Comparison of ENCODE assay signal across 15 cellular contexts in genomic region chr6:140538926-140539325, GRCh38.
A peak's percentile ranks its signal among the peaks of the same experiment; 100 is the strongest.
DNase-seq lines count a peak whose midpoint lies in the region; ATAC-seq, FAIRE-seq and TF ChIP-seq lines count a peak whose summit lies in the region.
"Had no signal": no experiment of that assay in that cellular context is flagged by ENCODE, and none has a peak within 500 bp of the region (broad histone marks: within the 10 kb centered on the region; RNA-seq: fewer than 3 reads in every experiment).

No MANE protein-coding gene starts in this region.

- TF ChIP-seq EP300 in A549 (IDR thresholded peaks at IDR 0.05) = no peak
- no peak for TF ChIP-seq EP300 in GM12878 (IDR thresholded peaks at IDR 0.05; ENCODE audit: borderline replicate concordance in 1 of 2, control insufficient read depth in 1 of 2, low read depth in 2 of 2, low read length in 2 of 2)

- H3K27ac ChIP-seq in A549 (peak overlapping the region; percentile 73 to 85), GM12878 (ENCODE audit: control insufficient read depth, insufficient read depth) (no peak overlapping the region), muscle layer of duodenum (ENCODE audit: low read length) (peak overlapping the region; percentile 73)

- H3K27me3 ChIP-seq in GM12878 (replicated peaks in 1 of 2; ENCODE audit: control insufficient read depth in 2 of 2, insufficient read depth in 2 of 2, low read length in 1 of 2) (no peaks in the 10 kb centered on the region), muscle layer of duodenum (ENCODE audit: low read depth, low read length) (no peaks in the 10 kb centered on the region)
- H3K27me3 ChIP-seq: body of pancreas had no signal

- no peak overlapping the region for H3K4me3 ChIP-seq in A549
- no peak overlapping the region for H3K4me3 ChIP-seq in GM12878
- no peak overlapping the region for H3K4me3 ChIP-seq in muscle layer of duodenum (ENCODE audit: low read depth in 1 of 2, low read length in 2 of 2)
- H3K4me3 ChIP-seq: body of pancreas, K562 had no signal

- no peak for TF ChIP-seq CTCF in A549 (IDR thresholded peaks at IDR 0.05)
- TF ChIP-seq CTCF in GM12878 (IDR thresholded peaks at IDR 0.05 in 2 of 3, conservative IDR thresholded peaks at IDR 0.05 in 1 of 3; ENCODE audit: control insufficient read depth in 2 of 3, extremely low read depth in 1 of 3, insufficient read depth in 1 of 3, low read depth in 3 of 3, low read length in 3 of 3) = no peak

- POLR2A ChIA-PET in A549 (lab: Yijun Ruan, JAX) (interaction anchor here (0.6 to 1.6 kb wide), 2 partner anchors 38 to 1165 kb away, joined by 4 to 5 read pairs; partner anchors contain the start of gene CITED2), GM12878 (lab: Charles Lee) (no interaction called here)

- H3K4me1 ChIP-seq in A549 (peaks cover 20% of the 10 kb centered on the region), GM12878 (ENCODE audit: control insufficient read depth, insufficient read depth, low read length) (no peaks in the 10 kb centered on the region), muscle layer of duodenum (ENCODE audit: control insufficient read depth in 1 of 2, insufficient read depth in 2 of 2, low read length in 2 of 2) (peaks cover 0 to 9% of the 10 kb centered on the region in 2 donors)
- H3K4me1 ChIP-seq: body of pancreas had no signal

- no peak overlapping the region for H2AFZ ChIP-seq in GM12878 (ENCODE audit: control insufficient read depth, low read depth, low read length)

- H3K4me2 ChIP-seq in A549 (peak overlapping the region; percentile 70), GM12878 (ENCODE audit: control insufficient read depth, insufficient read depth) (no peak overlapping the region)

- no peaks in the 10 kb centered on the region for H4K20me1 ChIP-seq in GM12878 (ENCODE audit: control insufficient read depth, insufficient read depth)

- H3K36me3 Mint-ChIP-seq in stimulated activated naive B cell treated with anti-CD40 and anti-IgM and Interleukin-4, amounts not matched to agents 10 μg/mL and 1 μg/mL and 100 μg/mL, for 72 hours = no peaks in the 10 kb centered on the region

- FAIRE-seq in A549 (lab: Jason Lieb, UNC) (no peak), GM12878 (lab: Jason Lieb, UNC) (peak; percentile 38)
- FAIRE-seq: K562 had no signal

- no peak overlapping the region for H3K4me3 Mint-ChIP-seq in stimulated activated naive B cell treated with anti-CD40 and anti-IgM and Interleukin-4, amounts not matched to agents 10 μg/mL and 1 μg/mL and 100 μg/mL, for 72 hours
- H3K4me3 Mint-ChIP-seq: stimulated activated naive CD8-positive, alpha-beta T cell treated with anti-CD3 and anti-CD28 coated beads, Interleukin-15, amount 100 ng/mL, for 72 hours had no signal

- H3K9me3 ChIP-seq in A549 = peaks cover 14% of the 10 kb centered on the region
- H3K9me3 ChIP-seq in GM12878 (replicated peaks; ENCODE audit: control insufficient read depth, insufficient read depth, low read length) = no peaks in the 10 kb centered on the region
- H3K9me3 ChIP-seq in muscle layer of duodenum (ENCODE audit: control insufficient read depth in 1 of 2, low read length in 2 of 2) = peaks cover 0 to 14% of the 10 kb centered on the region in 2 donors

- intact Hi-C loops in GM12878 (cut with micrococcal nuclease; ENCODE audit: unreplicated experiment) = no loop called here

- ATAC-seq in A549 (peak in 1 of 2 experiments; percentile 37; a peak in 1 of 6 replicates), GM12878 (no peak), HG02588 (IDR thresholded peaks at IDR 0.05; ENCODE audit: unreplicated experiment) (no peak)
- no peak for ATAC-seq in stimulated activated naive B cell treated with anti-CD40 and anti-IgM and Interleukin-4, amounts not matched to agents 10 μg/mL and 1 μg/mL and 100 μg/mL, for 72 hours (replicated peaks)
- ATAC-seq: body of pancreas; K562; stimulated activated naive CD8-positive, alpha-beta T cell treated with anti-CD3 and anti-CD28 coated beads, Interleukin-15, amount 100 ng/mL, for 72 hours had no signal

- H3K9me3 Mint-ChIP-seq in stimulated activated naive B cell treated with anti-CD40 and anti-IgM and Interleukin-4, amounts not matched to agents 10 μg/mL and 1 μg/mL and 100 μg/mL, for 72 hours = peaks cover 11 to 12% of the 10 kb centered on the region in 2 donors

- H3K4me1 Mint-ChIP-seq in stimulated activated naive B cell treated with anti-CD40 and anti-IgM and Interleukin-4, amounts not matched to agents 10 μg/mL and 1 μg/mL and 100 μg/mL, for 72 hours = no peaks in the 10 kb centered on the region
- H3K4me1 Mint-ChIP-seq: stimulated activated naive CD8-positive, alpha-beta T cell treated with anti-CD3 and anti-CD28 coated beads, Interleukin-15, amount 100 ng/mL, for 72 hours had no signal

- CTCF ChIA-PET in A549 (lab: Yijun Ruan, JAX) = no interaction called here
- CTCF ChIA-PET in GM12878 (lab: Yijun Ruan, JAX) = interaction anchor here (0.8 to 2.5 kb wide), 5 partner anchors 10 to 1169 kb away, joined by 3 to 13 read pairs (median 5); no protein-coding TSS in a partner anchor

- H3K36me3 ChIP-seq in GM12878 (ENCODE audit: control insufficient read depth in 2 of 2, insufficient read depth in 2 of 2, low read length in 1 of 2) (no peaks in the 10 kb centered on the region), muscle layer of duodenum (ENCODE audit: control insufficient read depth in 1 of 2, insufficient read depth in 2 of 2, low read length in 2 of 2) (peaks cover 0 to 4% of the 10 kb centered on the region in 2 donors)

- H3K27me3 Mint-ChIP-seq in stimulated activated naive B cell treated with anti-CD40 and anti-IgM and Interleukin-4, amounts not matched to agents 10 μg/mL and 1 μg/mL and 100 μg/mL, for 72 hours = no peaks in the 10 kb centered on the region

- SMC1A ChIA-PET in GM12878 (lab: Charles Lee; ENCODE audit: uncharacterized antibody, unreplicated experiment) = interaction anchor here (0.7 to 2.3 kb wide), 10 partner anchors 10 to 1164 kb away, joined by 3 to 10 read pairs (median 3); partner anchors contain the start of gene CITED2

- in situ Hi-C loops in GM12878 (cut with MboI) = no loop called here

- no peak for TF ChIP-seq RAD21 in A549 (conservative IDR thresholded peaks at IDR 0.05 in 1 of 2, IDR thresholded peaks at IDR 0.05 in 1 of 2)
- TF ChIP-seq RAD21 in GM12878 (IDR thresholded peaks at IDR 0.05; ENCODE audit: insufficient read depth, low read depth, low read length) = no peak

- no peak for TF ChIP-seq POLR2A in A549 (IDR thresholded peaks at IDR 0.05; ENCODE audit: low read length)
- no peak for TF ChIP-seq POLR2A in GM12878 (IDR thresholded peaks at IDR 0.05; ENCODE audit: low read depth, low read length)

- H3K9ac ChIP-seq in GM12878 (ENCODE audit: control insufficient read depth, insufficient read depth, low read length) = no peak overlapping the region

- no TSS peak for BruUV-seq in GM12878 (replicated peaks; lab: Mats Ljungman, UMichigan)

- H3K79me2 ChIP-seq in GM12878 (ENCODE audit: control insufficient read depth, insufficient read depth, low read length) = no peaks in the 10 kb centered on the region

- no peak overlapping the region for H3K27ac Mint-ChIP-seq in stimulated activated naive B cell treated with anti-CD40 and anti-IgM and Interleukin-4, amounts not matched to agents 10 μg/mL and 1 μg/mL and 100 μg/mL, for 72 hours
- H3K27ac Mint-ChIP-seq: stimulated activated naive CD8-positive, alpha-beta T cell treated with anti-CD3 and anti-CD28 coated beads, Interleukin-15, amount 100 ng/mL, for 72 hours had no signal

- RAD21 ChIA-PET in GM12878 (lab: Charles Lee; ENCODE audit: unreplicated experiment) = interaction anchor here (1.0 to 2.1 kb wide), 7 partner anchors 7 to 1169 kb away, joined by 3 to 7 read pairs (median 4); no protein-coding TSS in a partner anchor

- DNase-seq in A549 (ENCODE audit: low read depth in 1 of 2, low spot score in 1 of 2) = peak in 1 of 2 experiments; percentile 13
- DNase-seq in HS-27A (ENCODE audit: low read depth) = peak; percentile 17
- no peak for DNase-seq in GM12878 (ENCODE audit: low read depth, low spot score)
- no peak for DNase-seq in stimulated activated naive B cell treated with anti-CD40 and anti-IgM and Interleukin-4, amounts not matched to agents 10 μg/mL and 1 μg/mL and 100 μg/mL, for 72 hours
- DNase-seq in central memory CD4-positive, alpha-beta T cell = no peak
- no peak for DNase-seq in NCI-H524 treated with DMSO at 0.1 percent for 48 hours (lab: John Stamatoyannopoulos, UW)
- DNase-seq: activated CD8-positive, alpha-beta memory T cell treated with anti-CD3 and anti-CD28 coated beads, Interleukin-2, amount 50 U/mL, for 48 hours; body of pancreas; erythroblast; islet precursor cell; stimulated activated CD4-positive, alpha-beta T cell treated with anti-CD3 and anti-CD28 coated beads, Interleukin-1b, Interleukin-23, amount 100 ng/mL, for 48 hours; stimulated activated naive CD8-positive, alpha-beta T cell treated with anti-CD3 and anti-CD28 coated beads, Interleukin-15, amount 100 ng/mL, for 72 hours had no signal

TF ChIP-seq in A549, 52 proteins besides CTCF, POLR2A, EP300 and RAD21 (continues in another document):
- TF ChIP-seq SMC3 (IDR thresholded peaks at IDR 0.05) (no peak), HMGXB4 (CRISPR knock-in tag; IDR thresholded peaks at IDR 0.05; ENCODE audit: borderline replicate concordance) (no peak)

TF ChIP-seq in GM12878, 131 proteins besides CTCF, POLR2A, EP300 and RAD21 (continues in another document):
- no peak for TF ChIP-seq E2F4 (IDR thresholded peaks at IDR 0.05; ENCODE audit: low read depth, low read length)
- no peak for TF ChIP-seq IKZF1 (conservative IDR thresholded peaks at IDR 0.05)
- no peak for TF ChIP-seq ZNF24 (IDR thresholded peaks at IDR 0.05)
- TF ChIP-seq FOXM1 (IDR thresholded peaks at IDR 0.05; ENCODE audit: low read depth, low read length) = no peak
- no peak for TF ChIP-seq MEF2A (IDR thresholded peaks at IDR 0.05; ENCODE audit: insufficient read depth, low read depth, low read length)
- no peak for TF ChIP-seq MYB (IDR thresholded peaks at IDR 0.05; ENCODE audit: borderline replicate concordance, low read depth, low read length)
